Comparison of ENCODE assay signal across 8 cellular contexts in genomic region chr1:212606734-212607205, GRCh38. TPM values are rescaled to one million over a fixed set of nuclear protein-coding genes. Genes with fewer than 3 reads are reported as not detected.
DNase-seq lines count a peak whose midpoint lies in the region; ATAC-seq and TF ChIP-seq lines count a peak whose summit lies in the region.

No MANE protein-coding gene starts in this region.

- no peaks in the 10 kb centered on the region for H3K36me3 ChIP-seq in lung (ENCODE audit: control insufficient read depth in 2 of 2, insufficient read depth in 2 of 2, low read length in 2 of 2)

- TF ChIP-seq CTCF in lung (IDR thresholded peaks at IDR 0.05; ENCODE audit: control extremely low read depth, extremely low read depth) = no peak

- no peaks in the 10 kb centered on the region for H3K27me3 ChIP-seq in lung (ENCODE audit: control insufficient read depth, insufficient read depth)

- H3K9me3 ChIP-seq in lung (ENCODE audit: control insufficient read depth in 2 of 2, insufficient read depth in 1 of 2, low read length in 1 of 2) = peaks cover 0 to 2% of the 10 kb centered on the region in 2 donors

- peaks cover 9 to 13% of the 10 kb centered on the region in 2 donors for H3K4me1 ChIP-seq in lung (ENCODE audit: control insufficient read depth in 2 of 2, insufficient read depth in 2 of 2, low read length in 2 of 2)

- H3K4me1 Mint-ChIP-seq in stimulated activated effector memory CD8-positive, alpha-beta T cell treated with anti-CD3 and anti-CD28 coated beads, Interleukin-12 subunit alpha, Interleukin-12 subunit beta, amount 100 ng/mL, for 72 hours = peaks cover 47% of the 10 kb centered on the region

- H3K4me3 Mint-ChIP-seq in stimulated activated effector memory CD8-positive, alpha-beta T cell treated with anti-CD3 and anti-CD28 coated beads, Interleukin-12 subunit alpha, Interleukin-12 subunit beta, amount 100 ng/mL, for 72 hours = peak overlapping the region; percentile 89

- peak; percentile 30 to 68 (median 67) for DNase-seq in NCI-H1417 (lab: John Stamatoyannopoulos, UW)
- DNase-seq in NCI-H1417 treated with DMSO at 0.1 percent for 48 hours (lab: John Stamatoyannopoulos, UW) = no peak
- DNase-seq in T-helper 22 cell (ENCODE audit: low read depth) = peak; percentile 37
- DNase-seq in central memory CD4-positive, alpha-beta T cell = peak; percentile 61
- peak; percentile 79 for DNase-seq in lung (ENCODE audit: low spot score)
- peak; percentile 18 to 70 for DNase-seq in stimulated activated effector memory CD8-positive, alpha-beta T cell treated with anti-CD3 and anti-CD28 coated beads, Interleukin-12 subunit alpha, Interleukin-12 subunit beta, amount 100 ng/mL, for 72 hours (ENCODE audit: low spot score in 2 of 2)

- peak; percentile 19 for ATAC-seq in lung (ENCODE audit: insufficient read depth, low FRiP score)
- no peak for ATAC-seq in stimulated activated effector memory CD8-positive, alpha-beta T cell treated with anti-CD3 and anti-CD28 coated beads, Interleukin-12 subunit alpha, Interleukin-12 subunit beta, amount 100 ng/mL, for 72 hours
- no peak for ATAC-seq in GM18519 (IDR thresholded peaks at IDR 0.05; ENCODE audit: low FRiP score, unreplicated experiment)
- ATAC-seq in HG02981 (IDR thresholded peaks at IDR 0.05; ENCODE audit: unreplicated experiment) = no peak

- H3K36me3 Mint-ChIP-seq in stimulated activated effector memory CD8-positive, alpha-beta T cell treated with anti-CD3 and anti-CD28 coated beads, Interleukin-12 subunit alpha, Interleukin-12 subunit beta, amount 100 ng/mL, for 72 hours = peaks cover 38% of the 10 kb centered on the region

- H3K9me3 Mint-ChIP-seq in stimulated activated effector memory CD8-positive, alpha-beta T cell treated with anti-CD3 and anti-CD28 coated beads, Interleukin-12 subunit alpha, Interleukin-12 subunit beta, amount 100 ng/mL, for 72 hours = no peaks in the 10 kb centered on the region

- peak overlapping the region; percentile 50 for H3K4me3 ChIP-seq in lung

- peak overlapping the region in 1 of 2 donors; percentile 99 for H3K27ac ChIP-seq in lung (ENCODE audit: low read depth in 1 of 2, low read length in 1 of 2)

- WGBS in lung, 2 donors = 1% methylated on average over 44 of the region's 44 CpGs

- H3K27ac Mint-ChIP-seq in stimulated activated effector memory CD8-positive, alpha-beta T cell treated with anti-CD3 and anti-CD28 coated beads, Interleukin-12 subunit alpha, Interleukin-12 subunit beta, amount 100 ng/mL, for 72 hours = peak overlapping the region; percentile 95

RNA-seq across cellular contexts. Expression of gene ATF3, which starts 1.8 kb away (rescaled TPM):
- 10 to 100 TPM; 15.9 to 44.1 TPM for total RNA-seq in lung
- polyA plus RNA-seq in lung = 10 to 100 TPM; 22.3 to 26.5 TPM
